In genomic region chr11:1761110-1761856, GRCh38 we compare ENCODE assay signal across 11 cellular contexts. TPM values are rescaled to one million over a fixed set of nuclear protein-coding genes. Genes with fewer than 3 reads are reported as not detected.
DNase-seq lines count a peak whose midpoint lies in the region; ATAC-seq and TF ChIP-seq lines count a peak whose summit lies in the region.
"Had no signal": no experiment of that assay in that cellular context is flagged by ENCODE, and none has a peak within 500 bp of the region (broad histone marks: within the 10 kb centered on the region; RNA-seq: fewer than 3 reads in every experiment).

No MANE protein-coding gene starts in this region.

- peaks cover 18% of the 10 kb centered on the region for H3K79me2 ChIP-seq in MM.1S (ENCODE audit: low read length)

- peak overlapping the region; percentile 92 to 97 (median 96) for H3K27ac Mint-ChIP-seq in CD14-positive monocyte
- peak overlapping the region; percentile 80 for H3K27ac Mint-ChIP-seq in T-helper 17 cell

- H3K27me3 ChIP-seq in left ventricle myocardium inferior (ENCODE audit: low read depth) (no peaks in the 10 kb centered on the region), rectal smooth muscle tissue (ENCODE audit: control insufficient read depth, insufficient read depth, low read length) (no peaks in the 10 kb centered on the region), HAP-1 (ENCODE audit: low read depth) (no peaks in the 10 kb centered on the region), MM.1S (replicated peaks; ENCODE audit: insufficient read depth, low read length) (peaks cover 8% of the 10 kb centered on the region; the same call in 1 of the 2 replicates)

- H3K27ac ChIP-seq in left ventricle myocardium inferior (replicated peaks) (peak overlapping the region; percentile 98), rectal smooth muscle tissue (ENCODE audit: low read depth, low read length) (peak overlapping the region; percentile 25), MM.1S (ENCODE audit: low read length) (no peak overlapping the region)

- H3K4me2 ChIP-seq in MM.1S (ENCODE audit: low read depth, low read length) = no peak overlapping the region

- H3K9me3 ChIP-seq in T-helper 17 cell (ENCODE audit: control insufficient read depth, low read length, poor library complexity, severe bottlenecking) (no peaks in the 10 kb centered on the region), left ventricle myocardium inferior (replicated peaks) (no peaks in the 10 kb centered on the region), HAP-1 (no peaks in the 10 kb centered on the region), MM.1S (replicated peaks; ENCODE audit: insufficient read depth, low read length) (no peaks in the 10 kb centered on the region)

- H3K9ac ChIP-seq in rectal smooth muscle tissue (ENCODE audit: low read length) (no peak overlapping the region), MM.1S (ENCODE audit: low read length) (no peak overlapping the region)

- H3K36me3 Mint-ChIP-seq in CD14-positive monocyte (peaks cover 45 to 56% of the 10 kb centered on the region in 2 donors), T-helper 17 cell (ENCODE audit: low read depth) (no peaks in the 10 kb centered on the region)

- intact Hi-C loops in CD14-positive monocyte (cut with micrococcal nuclease) = loop anchor here in 1 of 2 donors (5.0 kb wide), 1 partner anchor 91 kb away; the partner anchor contains the start of gene LSP1
- intact Hi-C loops in left ventricle myocardium inferior (cut with micrococcal nuclease) = no loop called here

- no peak overlapping the region for H2AFZ ChIP-seq in MM.1S (ENCODE audit: low read length)

- H3K4me3 Mint-ChIP-seq in CD14-positive monocyte (peak overlapping the region; percentile 92 to 95), T-helper 17 cell (no peak overlapping the region)

- H3K4me3 ChIP-seq in left ventricle myocardium inferior (peak overlapping the region; percentile 99), rectal smooth muscle tissue (ENCODE audit: low read length) (peak overlapping the region; percentile 79), HAP-1 (no peak overlapping the region), MM.1S (ENCODE audit: low read length) (no peak overlapping the region)

- H3K9me3 Mint-ChIP-seq in CD14-positive monocyte = no peaks in the 10 kb centered on the region

- ATAC-seq in T-helper 17 cell = no peak

- peaks cover 83% of the 10 kb centered on the region for H3K4me1 ChIP-seq in left ventricle myocardium inferior
- peaks cover 7% of the 10 kb centered on the region for H3K4me1 ChIP-seq in rectal smooth muscle tissue (ENCODE audit: control insufficient read depth, insufficient read depth, low read length)
- 0 out of 2 replicates have a peak, but pooled peaks cover 5% of the 10 kb centered on the region for H3K4me1 ChIP-seq in HAP-1
- H3K4me1 ChIP-seq in MM.1S (ENCODE audit: low read length) = 0 out of 2 replicates have a peak, but pooled peaks cover 5% of the 10 kb centered on the region

- in situ Hi-C loops in KBM-7 (cut with MboI; ENCODE audit: low pct_unique_long_range_greater_than_20kb, low sequenced_read_pairs) (no loop called here), HAP-1 (cut with MboI; ENCODE audit: low sequenced_read_pairs) (no loop called here)

- H3K4me1 Mint-ChIP-seq in CD14-positive monocyte (peaks cover 67% of the 10 kb centered on the region), T-helper 17 cell (peaks cover 38% of the 10 kb centered on the region)

- H3K36me3 ChIP-seq in left ventricle myocardium inferior (peaks cover 49% of the 10 kb centered on the region), rectal smooth muscle tissue (ENCODE audit: control insufficient read depth, insufficient read depth, low read length) (peaks cover 20% of the 10 kb centered on the region), HAP-1 (replicated peaks) (no peaks in the 10 kb centered on the region), MM.1S (replicated peaks; ENCODE audit: insufficient read depth, low read length) (no peaks in the 10 kb centered on the region)

- H3K27me3 Mint-ChIP-seq in CD14-positive monocyte (ENCODE audit: low read depth in 3 of 3) (peaks cover 0 to 6% (median 0%) of the 10 kb centered on the region in 3 donors), T-helper 17 cell (no peaks in the 10 kb centered on the region)

- no peaks in the 10 kb centered on the region for H4K20me1 ChIP-seq in MM.1S (ENCODE audit: insufficient read depth, low read length)

- TF ChIP-seq CTCF in CD14-positive monocyte (IDR thresholded peaks at IDR 0.05) = no peak
- no peak for TF ChIP-seq CTCF in left ventricle myocardium inferior (IDR thresholded peaks at IDR 0.05; ENCODE audit: borderline replicate concordance)
- no peak for TF ChIP-seq CTCF in MM.1S (IDR thresholded peaks at IDR 0.05; ENCODE audit: low read length)

- DNase-seq in CD14-positive monocyte (ENCODE audit: low spot score) (no peak), T-helper 17 cell (no peak), left ventricle myocardium inferior (no peak), KBM-7 (no peak), DMS114 treated with DMSO at 0.1 percent for 48 hours (lab: John Stamatoyannopoulos, UW; ENCODE audit: unreplicated experiment) (no peak), HAP-1 (ENCODE audit: low spot score in 2 of 2) (no peak), MM.1S (no peak)
- DNase-seq: activated CD4-positive, alpha-beta T cell treated with anti-CD3 and anti-CD28 coated beads, Interleukin-2, amount 50 U/mL, for 48 hours; NCI-H1417; RPMI8226 had no signal

- no peaks in the 10 kb centered on the region for H3F3A ChIP-seq in MM.1S (ENCODE audit: insufficient read depth, low read length)

- H3K9me2 ChIP-seq in MM.1S (replicated peaks; ENCODE audit: insufficient read depth, low read length) = no peaks in the 10 kb centered on the region

RNA-seq across cellular contexts. Expression of gene CTSD, which starts 2.4 kb away (rescaled TPM):
- 1,000 to 10,000 TPM in 1 of 2 donors, 100 to 1,000 TPM in 1; 855 to 1,372 TPM for polyA plus RNA-seq in CD14-positive monocyte
- total RNA-seq in T-helper 17 cell (10 to 100 TPM; 79.6 to 83.2 TPM), left ventricle myocardium inferior (831 TPM)

RNA-seq across cellular contexts. Expression of gene IFITM10, which starts 10.9 kb away (rescaled TPM):
- polyA plus RNA-seq in CD14-positive monocyte = not detected
- under 1 TPM; 0.78 to 0.90 TPM for total RNA-seq in T-helper 17 cell
- total RNA-seq in left ventricle myocardium inferior = 0.58 TPM

Comparison
In these comparisons a context has a peak if more than half of its experiments do, and no peak if none do; other contexts are left out.
1. H3K4me3 ChIP-seq: peak in left ventricle myocardium inferior (single experiment) and rectal smooth muscle tissue (single experiment); none in HAP-1 (single experiment) and MM.1S (single experiment).